Comparison of ENCODE assay signal across 1 cellular context in the genomic region with DNA sequence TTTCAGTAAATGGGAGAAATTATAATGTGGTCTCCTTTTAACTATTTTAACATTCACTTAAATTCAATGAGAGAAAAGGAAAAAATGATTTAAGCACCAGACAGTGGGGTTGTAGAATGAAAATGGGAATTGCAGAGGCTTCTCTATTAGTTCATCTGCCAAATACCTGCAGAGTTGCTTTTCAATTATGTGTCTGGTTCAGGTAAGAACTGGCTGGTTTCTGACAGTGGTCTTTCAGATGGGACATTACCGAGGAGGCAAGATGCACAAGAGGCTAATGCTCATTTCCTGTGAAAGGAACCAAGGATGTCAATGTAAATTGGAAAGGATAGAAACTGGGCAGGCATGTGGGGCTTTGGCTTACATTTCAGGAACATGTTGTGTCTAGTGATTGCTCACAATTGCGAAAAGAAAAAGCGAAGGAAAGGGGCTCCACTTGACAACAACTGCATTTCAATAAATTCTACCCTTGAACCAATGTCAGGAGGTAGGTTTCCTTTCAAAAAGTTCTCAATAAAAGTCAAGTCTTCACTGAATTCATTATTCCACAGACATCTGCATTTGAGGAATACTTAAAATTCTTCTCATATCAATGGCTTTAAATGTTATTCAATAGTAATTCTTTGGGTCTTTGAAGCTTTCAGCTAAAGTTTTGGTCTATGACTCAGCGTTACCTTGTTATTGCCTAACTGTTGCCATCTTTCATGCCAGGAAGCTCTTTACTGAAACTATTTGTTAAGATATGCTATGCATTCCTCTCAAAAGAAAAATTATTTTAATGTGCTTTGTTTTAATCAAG.
TF ChIP-seq lines count a peak whose summit lies in the region.

No MANE protein-coding gene starts in this region.

TF ChIP-seq in K562, 482 proteins besides CTCF, POLR2A, EP300 and RAD21 (continued from another document and continues in another):
- TF ChIP-seq, protein P1, sequence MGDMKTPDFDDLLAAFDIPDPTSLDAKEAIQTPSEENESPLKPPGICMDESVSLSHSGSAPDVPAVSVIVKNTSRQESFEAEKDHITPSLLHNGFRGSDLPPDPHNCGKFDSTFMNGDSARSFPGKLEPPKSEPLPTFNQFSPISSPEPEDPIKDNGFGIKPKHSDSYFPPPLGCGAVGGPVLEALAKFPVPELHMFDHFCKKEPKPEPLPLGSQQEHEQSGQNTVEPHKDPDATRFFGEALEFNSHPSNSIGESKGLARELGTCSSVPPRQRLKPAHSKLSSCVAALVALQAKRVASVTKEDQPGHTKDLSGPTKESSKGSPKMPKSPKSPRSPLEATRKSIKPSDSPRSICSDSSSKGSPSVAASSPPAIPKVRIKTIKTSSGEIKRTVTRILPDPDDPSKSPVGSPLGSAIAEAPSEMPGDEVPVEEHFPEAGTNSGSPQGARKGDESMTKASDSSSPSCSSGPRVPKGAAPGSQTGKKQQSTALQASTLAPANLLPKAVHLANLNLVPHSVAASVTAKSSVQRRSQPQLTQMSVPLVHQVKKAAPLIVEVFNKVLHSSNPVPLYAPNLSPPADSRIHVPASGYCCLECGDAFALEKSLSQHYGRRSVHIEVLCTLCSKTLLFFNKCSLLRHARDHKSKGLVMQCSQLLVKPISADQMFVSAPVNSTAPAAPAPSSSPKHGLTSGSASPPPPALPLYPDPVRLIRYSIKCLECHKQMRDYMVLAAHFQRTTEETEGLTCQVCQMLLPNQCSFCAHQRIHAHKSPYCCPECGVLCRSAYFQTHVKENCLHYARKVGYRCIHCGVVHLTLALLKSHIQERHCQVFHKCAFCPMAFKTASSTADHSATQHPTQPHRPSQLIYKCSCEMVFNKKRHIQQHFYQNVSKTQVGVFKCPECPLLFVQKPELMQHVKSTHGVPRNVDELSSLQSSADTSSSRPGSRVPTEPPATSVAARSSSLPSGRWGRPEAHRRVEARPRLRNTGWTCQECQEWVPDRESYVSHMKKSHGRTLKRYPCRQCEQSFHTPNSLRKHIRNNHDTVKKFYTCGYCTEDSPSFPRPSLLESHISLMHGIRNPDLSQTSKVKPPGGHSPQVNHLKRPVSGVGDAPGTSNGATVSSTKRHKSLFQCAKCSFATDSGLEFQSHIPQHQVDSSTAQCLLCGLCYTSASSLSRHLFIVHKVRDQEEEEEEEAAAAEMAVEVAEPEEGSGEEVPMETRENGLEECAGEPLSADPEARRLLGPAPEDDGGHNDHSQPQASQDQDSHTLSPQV (IDR thresholded peaks at IDR 0.05): peak; percentile 70; the same call in 1 of the 2 replicates
- TF ChIP-seq ZNF77 (CRISPR knock-in tag; IDR thresholded peaks at IDR 0.05) (no peak), FOSL1 (tag; conservative IDR thresholded peaks at IDR 0.05) (peak; percentile 36; the same call in 1 of the 2 replicates), ZBTB17 (CRISPR knock-in tag; IDR thresholded peaks at IDR 0.05) (no peak), ZNF696 (CRISPR knock-in tag; conservative IDR thresholded peaks at IDR 0.05) (no peak), ZNF24 (IDR thresholded peaks at IDR 0.05) (no peak), TEAD2 (tag; IDR thresholded peaks at IDR 0.05) (no peak), ZNF785 (CRISPR knock-in tag; IDR thresholded peaks at IDR 0.05) (no peak), NRF1 (conservative IDR thresholded peaks at IDR 0.05 in 1 of 2, IDR thresholded peaks at IDR 0.05 in 1 of 2) (no peak), ZFP36 (IDR thresholded peaks at IDR 0.05; ENCODE audit: low read depth, low read length, partially characterized antibody) (no peak), PHF8 (IDR thresholded peaks at IDR 0.05; ENCODE audit: borderline replicate concordance, low read length) (no peak), HNRNPH1 (optimal IDR thresholded peaks at IDR 0.05; ENCODE audit: low read depth, low read length) (no peak), CCNT2 (IDR thresholded peaks at IDR 0.05; ENCODE audit: borderline replicate concordance, extremely low read depth, insufficient read length, low read depth, low read length) (no peak), STAG1 (CRISPR knock-in tag; IDR thresholded peaks at IDR 0.05; ENCODE audit: borderline replicate concordance) (no peak), RBM22 (IDR thresholded peaks at IDR 0.05; ENCODE audit: low read depth, low read length, poor library complexity, severe bottlenecking) (no peak), SNRNP70 (optimal IDR thresholded peaks at IDR 0.05; ENCODE audit: low read depth, low read length) (no peak), TAL1 (IDR thresholded peaks at IDR 0.05) (no peak), TCF3 (CRISPR knock-in tag; IDR thresholded peaks at IDR 0.05) (no peak), ETS2 (tag; IDR thresholded peaks at IDR 0.05; ENCODE audit: borderline replicate concordance, poor library complexity, severe bottlenecking) (no peak), CCAR2 (IDR thresholded peaks at IDR 0.05; ENCODE audit: low read depth, low read length) (no peak), SPI1 (IDR thresholded peaks at IDR 0.05; ENCODE audit: borderline replicate concordance, low read depth, low read length) (no peak), CAMTA2 (CRISPR knock-in tag; conservative IDR thresholded peaks at IDR 0.05) (no peak), RBM39 (optimal IDR thresholded peaks at IDR 0.05; ENCODE audit: low read depth, low read length) (no peak), EHMT2 (IDR thresholded peaks at IDR 0.05) (no peak), ZNF586 (CRISPR knock-in tag; conservative IDR thresholded peaks at IDR 0.05) (no peak), MAFG (tag; conservative IDR thresholded peaks at IDR 0.05) (peak; percentile 65), SOX6 (IDR thresholded peaks at IDR 0.05) (no peak; the same call in 1 of the 2 replicates), KAT8 (IDR thresholded peaks at IDR 0.05; ENCODE audit: low read depth) (no peak), ZNF133 (CRISPR knock-in tag; IDR thresholded peaks at IDR 0.05) (no peak), XRCC3 (IDR thresholded peaks at IDR 0.05) (no peak), TCFL5 (CRISPR knock-in tag; conservative IDR thresholded peaks at IDR 0.05) (peak; percentile 79)
- TF ChIP-seq, protein P2, sequence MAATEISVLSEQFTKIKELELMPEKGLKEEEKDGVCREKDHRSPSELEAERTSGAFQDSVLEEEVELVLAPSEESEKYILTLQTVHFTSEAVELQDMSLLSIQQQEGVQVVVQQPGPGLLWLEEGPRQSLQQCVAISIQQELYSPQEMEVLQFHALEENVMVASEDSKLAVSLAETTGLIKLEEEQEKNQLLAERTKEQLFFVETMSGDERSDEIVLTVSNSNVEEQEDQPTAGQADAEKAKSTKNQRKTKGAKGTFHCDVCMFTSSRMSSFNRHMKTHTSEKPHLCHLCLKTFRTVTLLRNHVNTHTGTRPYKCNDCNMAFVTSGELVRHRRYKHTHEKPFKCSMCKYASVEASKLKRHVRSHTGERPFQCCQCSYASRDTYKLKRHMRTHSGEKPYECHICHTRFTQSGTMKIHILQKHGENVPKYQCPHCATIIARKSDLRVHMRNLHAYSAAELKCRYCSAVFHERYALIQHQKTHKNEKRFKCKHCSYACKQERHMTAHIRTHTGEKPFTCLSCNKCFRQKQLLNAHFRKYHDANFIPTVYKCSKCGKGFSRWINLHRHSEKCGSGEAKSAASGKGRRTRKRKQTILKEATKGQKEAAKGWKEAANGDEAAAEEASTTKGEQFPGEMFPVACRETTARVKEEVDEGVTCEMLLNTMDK (IDR thresholded peaks at IDR 0.05; ENCODE audit: borderline replicate concordance, insufficient read depth, low read depth, low read length, poor library complexity, severe bottlenecking): no peak
- TF ChIP-seq, protein P3, sequence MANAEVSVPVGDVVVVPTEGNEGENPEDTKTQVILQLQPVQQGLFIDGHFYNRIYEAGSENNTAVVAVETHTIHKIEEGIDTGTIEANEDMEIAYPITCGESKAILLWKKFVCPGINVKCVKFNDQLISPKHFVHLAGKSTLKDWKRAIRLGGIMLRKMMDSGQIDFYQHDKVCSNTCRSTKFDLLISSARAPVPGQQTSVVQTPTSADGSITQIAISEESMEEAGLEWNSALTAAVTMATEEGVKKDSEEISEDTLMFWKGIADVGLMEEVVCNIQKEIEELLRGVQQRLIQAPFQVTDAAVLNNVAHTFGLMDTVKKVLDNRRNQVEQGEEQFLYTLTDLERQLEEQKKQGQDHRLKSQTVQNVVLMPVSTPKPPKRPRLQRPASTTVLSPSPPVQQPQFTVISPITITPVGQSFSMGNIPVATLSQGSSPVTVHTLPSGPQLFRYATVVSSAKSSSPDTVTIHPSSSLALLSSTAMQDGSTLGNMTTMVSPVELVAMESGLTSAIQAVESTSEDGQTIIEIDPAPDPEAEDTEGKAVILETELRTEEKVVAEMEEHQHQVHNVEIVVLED (CRISPR knock-in tag; IDR thresholded peaks at IDR 0.05): peak; percentile 5; the same call in 1 of the 2 replicates
- TF ChIP-seq, protein P4, sequence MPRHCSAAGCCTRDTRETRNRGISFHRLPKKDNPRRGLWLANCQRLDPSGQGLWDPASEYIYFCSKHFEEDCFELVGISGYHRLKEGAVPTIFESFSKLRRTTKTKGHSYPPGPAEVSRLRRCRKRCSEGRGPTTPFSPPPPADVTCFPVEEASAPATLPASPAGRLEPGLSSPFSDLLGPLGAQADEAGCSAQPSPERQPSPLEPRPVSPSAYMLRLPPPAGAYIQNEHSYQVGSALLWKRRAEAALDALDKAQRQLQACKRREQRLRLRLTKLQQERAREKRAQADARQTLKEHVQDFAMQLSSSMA (CRISPR knock-in tag; IDR thresholded peaks at IDR 0.05): no peak
- TF ChIP-seq, protein P5, sequence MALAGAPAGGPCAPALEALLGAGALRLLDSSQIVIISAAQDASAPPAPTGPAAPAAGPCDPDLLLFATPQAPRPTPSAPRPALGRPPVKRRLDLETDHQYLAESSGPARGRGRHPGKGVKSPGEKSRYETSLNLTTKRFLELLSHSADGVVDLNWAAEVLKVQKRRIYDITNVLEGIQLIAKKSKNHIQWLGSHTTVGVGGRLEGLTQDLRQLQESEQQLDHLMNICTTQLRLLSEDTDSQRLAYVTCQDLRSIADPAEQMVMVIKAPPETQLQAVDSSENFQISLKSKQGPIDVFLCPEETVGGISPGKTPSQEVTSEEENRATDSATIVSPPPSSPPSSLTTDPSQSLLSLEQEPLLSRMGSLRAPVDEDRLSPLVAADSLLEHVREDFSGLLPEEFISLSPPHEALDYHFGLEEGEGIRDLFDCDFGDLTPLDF (CRISPR knock-in tag; IDR thresholded peaks at IDR 0.05): no peak
- TF ChIP-seq, protein P6, sequence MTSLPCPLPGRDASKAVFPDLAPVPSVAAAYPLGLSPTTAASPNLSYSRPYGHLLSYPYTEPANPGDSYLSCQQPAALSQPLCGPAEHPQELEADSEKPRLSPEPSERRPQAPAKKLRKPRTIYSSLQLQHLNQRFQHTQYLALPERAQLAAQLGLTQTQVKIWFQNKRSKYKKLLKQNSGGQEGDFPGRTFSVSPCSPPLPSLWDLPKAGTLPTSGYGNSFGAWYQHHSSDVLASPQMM (CRISPR knock-in tag; IDR thresholded peaks at IDR 0.05): no peak
- TF ChIP-seq, protein P7, sequence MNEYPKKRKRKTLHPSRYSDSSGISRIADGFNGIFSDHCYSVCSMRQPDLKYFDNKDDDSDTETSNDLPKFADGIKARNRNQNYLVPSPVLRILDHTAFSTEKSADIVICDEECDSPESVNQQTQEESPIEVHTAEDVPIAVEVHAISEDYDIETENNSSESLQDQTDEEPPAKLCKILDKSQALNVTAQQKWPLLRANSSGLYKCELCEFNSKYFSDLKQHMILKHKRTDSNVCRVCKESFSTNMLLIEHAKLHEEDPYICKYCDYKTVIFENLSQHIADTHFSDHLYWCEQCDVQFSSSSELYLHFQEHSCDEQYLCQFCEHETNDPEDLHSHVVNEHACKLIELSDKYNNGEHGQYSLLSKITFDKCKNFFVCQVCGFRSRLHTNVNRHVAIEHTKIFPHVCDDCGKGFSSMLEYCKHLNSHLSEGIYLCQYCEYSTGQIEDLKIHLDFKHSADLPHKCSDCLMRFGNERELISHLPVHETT (CRISPR knock-in tag; conservative IDR thresholded peaks at IDR 0.05 in 1 of 2, IDR thresholded peaks at IDR 0.05 in 1 of 2): peak in 1 of 2 experiments; percentile 74; a peak in 2 of 4 replicates
- TF ChIP-seq, protein P8, sequence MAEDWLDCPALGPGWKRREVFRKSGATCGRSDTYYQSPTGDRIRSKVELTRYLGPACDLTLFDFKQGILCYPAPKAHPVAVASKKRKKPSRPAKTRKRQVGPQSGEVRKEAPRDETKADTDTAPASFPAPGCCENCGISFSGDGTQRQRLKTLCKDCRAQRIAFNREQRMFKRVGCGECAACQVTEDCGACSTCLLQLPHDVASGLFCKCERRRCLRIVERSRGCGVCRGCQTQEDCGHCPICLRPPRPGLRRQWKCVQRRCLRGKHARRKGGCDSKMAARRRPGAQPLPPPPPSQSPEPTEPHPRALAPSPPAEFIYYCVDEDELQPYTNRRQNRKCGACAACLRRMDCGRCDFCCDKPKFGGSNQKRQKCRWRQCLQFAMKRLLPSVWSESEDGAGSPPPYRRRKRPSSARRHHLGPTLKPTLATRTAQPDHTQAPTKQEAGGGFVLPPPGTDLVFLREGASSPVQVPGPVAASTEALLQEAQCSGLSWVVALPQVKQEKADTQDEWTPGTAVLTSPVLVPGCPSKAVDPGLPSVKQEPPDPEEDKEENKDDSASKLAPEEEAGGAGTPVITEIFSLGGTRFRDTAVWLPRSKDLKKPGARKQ (CRISPR knock-in tag; IDR thresholded peaks at IDR 0.05): no peak
- TF ChIP-seq, protein P9, sequence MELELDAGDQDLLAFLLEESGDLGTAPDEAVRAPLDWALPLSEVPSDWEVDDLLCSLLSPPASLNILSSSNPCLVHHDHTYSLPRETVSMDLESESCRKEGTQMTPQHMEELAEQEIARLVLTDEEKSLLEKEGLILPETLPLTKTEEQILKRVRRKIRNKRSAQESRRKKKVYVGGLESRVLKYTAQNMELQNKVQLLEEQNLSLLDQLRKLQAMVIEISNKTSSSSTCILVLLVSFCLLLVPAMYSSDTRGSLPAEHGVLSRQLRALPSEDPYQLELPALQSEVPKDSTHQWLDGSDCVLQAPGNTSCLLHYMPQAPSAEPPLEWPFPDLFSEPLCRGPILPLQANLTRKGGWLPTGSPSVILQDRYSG (tag; conservative IDR thresholded peaks at IDR 0.05; ENCODE audit: low read depth): peak; percentile 83
- TF ChIP-seq, protein P10, sequence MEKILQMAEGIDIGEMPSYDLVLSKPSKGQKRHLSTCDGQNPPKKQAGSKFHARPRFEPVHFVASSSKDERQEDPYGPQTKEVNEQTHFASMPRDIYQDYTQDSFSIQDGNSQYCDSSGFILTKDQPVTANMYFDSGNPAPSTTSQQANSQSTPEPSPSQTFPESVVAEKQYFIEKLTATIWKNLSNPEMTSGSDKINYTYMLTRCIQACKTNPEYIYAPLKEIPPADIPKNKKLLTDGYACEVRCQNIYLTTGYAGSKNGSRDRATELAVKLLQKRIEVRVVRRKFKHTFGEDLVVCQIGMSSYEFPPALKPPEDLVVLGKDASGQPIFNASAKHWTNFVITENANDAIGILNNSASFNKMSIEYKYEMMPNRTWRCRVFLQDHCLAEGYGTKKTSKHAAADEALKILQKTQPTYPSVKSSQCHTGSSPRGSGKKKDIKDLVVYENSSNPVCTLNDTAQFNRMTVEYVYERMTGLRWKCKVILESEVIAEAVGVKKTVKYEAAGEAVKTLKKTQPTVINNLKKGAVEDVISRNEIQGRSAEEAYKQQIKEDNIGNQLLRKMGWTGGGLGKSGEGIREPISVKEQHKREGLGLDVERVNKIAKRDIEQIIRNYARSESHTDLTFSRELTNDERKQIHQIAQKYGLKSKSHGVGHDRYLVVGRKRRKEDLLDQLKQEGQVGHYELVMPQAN (IDR thresholded peaks at IDR 0.05; ENCODE audit: borderline replicate concordance): no peak
- TF ChIP-seq, protein P11, sequence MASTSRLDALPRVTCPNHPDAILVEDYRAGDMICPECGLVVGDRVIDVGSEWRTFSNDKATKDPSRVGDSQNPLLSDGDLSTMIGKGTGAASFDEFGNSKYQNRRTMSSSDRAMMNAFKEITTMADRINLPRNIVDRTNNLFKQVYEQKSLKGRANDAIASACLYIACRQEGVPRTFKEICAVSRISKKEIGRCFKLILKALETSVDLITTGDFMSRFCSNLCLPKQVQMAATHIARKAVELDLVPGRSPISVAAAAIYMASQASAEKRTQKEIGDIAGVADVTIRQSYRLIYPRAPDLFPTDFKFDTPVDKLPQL (IDR thresholded peaks at IDR 0.05; ENCODE audit: extremely low read depth, insufficient read length): no peak
